18 cellular contexts compared by ENCODE assay signal in the genomic region with DNA sequence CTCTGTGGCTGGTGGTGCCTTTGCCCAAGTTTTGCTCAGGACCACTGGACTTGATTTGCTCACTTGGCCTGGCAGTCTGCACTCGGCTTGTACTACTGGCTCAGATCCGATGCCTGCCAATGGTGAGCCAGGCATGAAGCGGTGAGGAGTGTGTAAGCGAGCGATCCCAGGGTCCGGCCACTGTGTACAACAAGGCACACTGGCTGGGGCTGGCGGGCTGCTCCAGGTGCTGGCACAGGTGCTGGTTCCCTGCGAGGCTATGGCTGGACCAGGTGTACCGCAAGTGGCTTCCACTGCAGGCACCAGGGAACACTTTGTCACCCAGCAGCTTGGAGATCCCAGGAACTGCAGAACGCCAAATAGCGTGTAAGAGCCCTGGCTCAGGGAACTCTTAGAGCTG.
DNase-seq lines count a peak whose midpoint lies in the region; ATAC-seq and TF ChIP-seq lines count a peak whose summit lies in the region.
"Had no signal": no experiment of that assay in that cellular context is flagged by ENCODE, and none has a peak within 500 bp of the region (broad histone marks: within the 10 kb centered on the region; RNA-seq: fewer than 3 reads in every experiment).

No MANE protein-coding gene starts in this region.

- ATAC-seq in Right ventricle myocardium inferior (no peak), Right ventricle myocardium superior (ENCODE audit: poor library complexity) (no peak)
- ATAC-seq: A549; CD8-positive, alpha-beta T cell had no signal

- no peak overlapping the region for H3K27ac Mint-ChIP-seq in chondrocyte (ENCODE audit: unreplicated experiment)
- H3K27ac Mint-ChIP-seq: B cell; CD4-positive, alpha-beta T cell; CD8-positive, alpha-beta T cell had no signal

- H3K36me3 Mint-ChIP-seq in chondrocyte (ENCODE audit: low read depth) = no peaks in the 10 kb centered on the region
- H3K36me3 Mint-ChIP-seq: CD8-positive, alpha-beta T cell had no signal

- H3K4me1 Mint-ChIP-seq in chondrocyte (ENCODE audit: low read depth) = no peaks in the 10 kb centered on the region
- H3K4me1 Mint-ChIP-seq: B cell had no signal

- H3K27ac ChIP-seq in spleen = no peak overlapping the region
- no peak overlapping the region for H3K27ac ChIP-seq in breast epithelium
- H3K27ac ChIP-seq: 22Rv1; A549; BLaER1 treated with 17β-estradiol and CSF1 and Interleukin-3, amounts not matched to agents 10 nM and 100 nM; C4-2B had no signal

- intact Hi-C loops in Right ventricle myocardium inferior (cut with DNase I) (no loop called here), Right ventricle myocardium superior (cut with DNase I) (no loop called here), spleen (cut with DNase I; ENCODE audit: low total_unique reads) (no loop called here), breast epithelium (cut with DNase I; ENCODE audit: low total_unique reads) (no loop called here)

- H3K27me3 Mint-ChIP-seq in chondrocyte (ENCODE audit: low read depth) = no peaks in the 10 kb centered on the region
- H3K27me3 Mint-ChIP-seq: B cell; CD4-positive, alpha-beta T cell had no signal

- WGBS in spleen, 5 donors = 91 to 98% (median 91%) methylated on average over 6 to 11 of the region's 11 CpGs

- DNase-seq in Right ventricle myocardium inferior (ENCODE audit: missing footprints) (peak; percentile 70), Right ventricle myocardium superior (no peak), chondrocyte (ENCODE audit: low spot score) (peak; percentile 83), spleen (peak; percentile 68), breast epithelium (ENCODE audit: low spot score in 2 of 2) (no peak)
- DNase-seq in activated T-cell treated with anti-CD3 and anti-CD28 coated beads, Interleukin-2, amount 50 U/mL, for 1 hour = no peak
- DNase-seq: AML-193; Caco-2; Calu3; CD4-positive, alpha-beta T cell; CD8-positive, alpha-beta T cell; DMS79 treated with DMSO at 0.1 percent for 48 hours; GF-D8 had no signal

- H3K9me3 ChIP-seq in spleen (peaks cover 0 to 54% (median 36%) of the 10 kb centered on the region in 8 donors), breast epithelium (peaks cover 18 to 29% of the 10 kb centered on the region in 2 donors)
- H3K9me3 ChIP-seq: A549, Caco-2 had no signal

- H3K4me3 Mint-ChIP-seq in chondrocyte (ENCODE audit: unreplicated experiment) = no peak overlapping the region
- H3K4me3 Mint-ChIP-seq: B cell; CD4-positive, alpha-beta T cell; CD8-positive, alpha-beta T cell had no signal

- H3K4me1 ChIP-seq in spleen (no peaks in the 10 kb centered on the region), breast epithelium (no peaks in the 10 kb centered on the region)
- H3K4me1 ChIP-seq: A549; BLaER1 treated with 17β-estradiol and CSF1 and Interleukin-3, amounts not matched to agents 10 nM and 100 nM; Caco-2 had no signal

- H3K9me3 Mint-ChIP-seq in chondrocyte (ENCODE audit: low read depth) = peaks cover 5% of the 10 kb centered on the region
- H3K9me3 Mint-ChIP-seq: CD4-positive, alpha-beta T cell had no signal

- no peak overlapping the region for H3K4me3 ChIP-seq in spleen
- H3K4me3 ChIP-seq in breast epithelium = no peak overlapping the region
- H3K4me3 ChIP-seq: A549; BLaER1 treated with 17β-estradiol and CSF1 and Interleukin-3, amounts not matched to agents 10 nM and 100 nM had no signal

- H3K27me3 ChIP-seq in spleen (replicated peaks in 1 of 7) (no peaks in the 10 kb centered on the region), breast epithelium (no peaks in the 10 kb centered on the region)
- H3K27me3 ChIP-seq: BLaER1 treated with 17β-estradiol and CSF1 and Interleukin-3, amounts not matched to agents 10 nM and 100 nM had no signal

- no peak for TF ChIP-seq CTCF in chondrocyte (IDR thresholded peaks at IDR 0.05)
- TF ChIP-seq CTCF in spleen (IDR thresholded peaks at IDR 0.05 in 8 of 11, conservative IDR thresholded peaks at IDR 0.05 in 3 of 11) = no peak
- no peak for TF ChIP-seq CTCF in breast epithelium (IDR thresholded peaks at IDR 0.05)

- TF ChIP-seq POLR2A in spleen (IDR thresholded peaks at IDR 0.05) = no peak
- no peak for TF ChIP-seq POLR2A in breast epithelium (IDR thresholded peaks at IDR 0.05)

- H3K36me3 ChIP-seq in spleen = peaks cover 0 to 19% (median 0%) of the 10 kb centered on the region in 6 donors
- H3K36me3 ChIP-seq in breast epithelium = no peaks in the 10 kb centered on the region
- H3K36me3 ChIP-seq: BLaER1 treated with 17β-estradiol and CSF1 and Interleukin-3, amounts not matched to agents 10 nM and 100 nM had no signal

Comparison
In these comparisons a context has a peak if more than half of its experiments do, and no peak if none do; other contexts are left out.
1. DNase-seq: peak in Right ventricle myocardium inferior (single experiment), chondrocyte (single experiment) and spleen (single experiment); none in Right ventricle myocardium superior (single experiment), breast epithelium (0 of 2) and activated T-cell treated with anti-CD3 and anti-CD28 coated beads, Interleukin-2, amount 50 U/mL, for 1 hour (single experiment).